In the genomic region with DNA sequence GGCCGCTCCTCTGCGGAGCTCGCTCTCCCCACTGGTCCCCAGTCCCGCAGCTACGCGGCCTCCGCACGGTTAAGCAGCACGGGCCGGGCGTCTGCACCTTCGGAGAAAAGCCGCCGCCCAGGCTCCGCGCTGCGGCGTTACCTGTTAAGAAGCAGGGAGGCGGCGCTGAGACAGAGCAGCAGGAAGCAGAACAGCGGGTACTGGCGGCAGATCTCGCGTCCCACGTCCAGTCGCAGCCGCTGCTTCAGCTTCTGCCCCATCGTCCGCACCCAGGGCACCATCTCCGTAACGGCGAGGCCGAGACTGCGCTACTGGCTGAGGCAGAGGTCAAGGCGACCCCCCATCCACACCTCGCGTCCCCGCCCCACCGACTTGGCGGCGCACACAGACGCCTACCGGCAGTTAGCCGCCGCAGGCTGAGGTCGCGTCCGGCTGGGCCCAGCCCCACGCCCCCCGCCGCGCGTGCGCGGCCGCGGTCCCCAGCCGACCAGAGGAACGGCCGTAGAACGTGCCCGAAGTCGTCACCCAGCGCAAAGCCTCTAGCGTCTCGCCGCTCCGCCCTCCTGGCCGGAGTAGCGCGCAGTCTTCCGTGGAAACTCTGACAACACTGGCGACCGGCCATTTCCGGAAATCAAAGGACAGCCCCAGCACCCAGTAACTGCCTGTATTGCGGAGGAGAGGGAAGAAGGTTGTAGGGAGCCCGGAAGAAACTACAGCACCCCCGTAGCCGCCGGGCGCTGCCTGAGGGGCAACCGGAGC, we compare ENCODE assay signal across 8 cellular contexts. TPM values are rescaled to one million over a fixed set of nuclear protein-coding genes. Genes with fewer than 3 reads are reported as not detected.
DNase-seq lines count a peak whose midpoint lies in the region; ATAC-seq and TF ChIP-seq lines count a peak whose summit lies in the region.

A gene with protein sequence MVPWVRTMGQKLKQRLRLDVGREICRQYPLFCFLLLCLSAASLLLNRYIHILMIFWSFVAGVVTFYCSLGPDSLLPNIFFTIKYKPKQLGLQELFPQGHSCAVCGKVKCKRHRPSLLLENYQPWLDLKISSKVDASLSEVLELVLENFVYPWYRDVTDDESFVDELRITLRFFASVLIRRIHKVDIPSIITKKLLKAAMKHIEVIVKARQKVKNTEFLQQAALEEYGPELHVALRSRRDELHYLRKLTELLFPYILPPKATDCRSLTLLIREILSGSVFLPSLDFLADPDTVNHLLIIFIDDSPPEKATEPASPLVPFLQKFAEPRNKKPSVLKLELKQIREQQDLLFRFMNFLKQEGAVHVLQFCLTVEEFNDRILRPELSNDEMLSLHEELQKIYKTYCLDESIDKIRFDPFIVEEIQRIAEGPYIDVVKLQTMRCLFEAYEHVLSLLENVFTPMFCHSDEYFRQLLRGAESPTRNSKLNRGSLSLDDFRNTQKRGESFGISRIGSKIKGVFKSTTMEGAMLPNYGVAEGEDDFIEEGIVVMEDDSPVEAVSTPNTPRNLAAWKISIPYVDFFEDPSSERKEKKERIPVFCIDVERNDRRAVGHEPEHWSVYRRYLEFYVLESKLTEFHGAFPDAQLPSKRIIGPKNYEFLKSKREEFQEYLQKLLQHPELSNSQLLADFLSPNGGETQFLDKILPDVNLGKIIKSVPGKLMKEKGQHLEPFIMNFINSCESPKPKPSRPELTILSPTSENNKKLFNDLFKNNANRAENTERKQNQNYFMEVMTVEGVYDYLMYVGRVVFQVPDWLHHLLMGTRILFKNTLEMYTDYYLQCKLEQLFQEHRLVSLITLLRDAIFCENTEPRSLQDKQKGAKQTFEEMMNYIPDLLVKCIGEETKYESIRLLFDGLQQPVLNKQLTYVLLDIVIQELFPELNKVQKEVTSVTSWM (minus strand): TSS at position 421 of the 759 bp plus-strand sequence. CDS start 140 bp downstream, at position 281.

- H3K27me3 ChIP-seq in HAP-1 (ENCODE audit: low read depth) (no peaks in the 10 kb centered on the region), MG63 (no peaks in the 10 kb centered on the region), SJCRH30 (no peaks in the 10 kb centered on the region), foreskin keratinocyte (no peaks in the 10 kb centered on the region), neural progenitor cell (peaks cover 35% of the 10 kb centered on the region), stomach smooth muscle (ENCODE audit: control insufficient read depth in 1 of 2, insufficient read depth in 2 of 2, low read length in 2 of 2) (no peaks in the 10 kb centered on the region)

- H3K27ac Mint-ChIP-seq in neural progenitor cell, result peak within 1 kb of the TSS; percentile 89

- H3K9me3 Mint-ChIP-seq in neural progenitor cell, result peaks cover 27% of the 10 kb centered on the region

- H3K9me3 ChIP-seq in HAP-1 (no peaks in the 10 kb centered on the region), MG63 (no peaks in the 10 kb centered on the region), SJCRH30 (replicated peaks) (no peaks in the 10 kb centered on the region), neural progenitor cell (ENCODE audit: low read depth) (no peaks in the 10 kb centered on the region), stomach smooth muscle (ENCODE audit: control insufficient read depth in 2 of 2, low read length in 2 of 2) (no peaks in the 10 kb centered on the region)

- TF ChIP-seq CTCF in foreskin keratinocyte (conservative IDR thresholded peaks at IDR 0.05) (no peak), neural progenitor cell (IDR thresholded peaks at IDR 0.05) (no peak)

- H3K4me1 ChIP-seq in HAP-1 (peaks cover 5% of the 10 kb centered on the region), SJCRH30 (0 out of 2 replicates have a peak, but pooled peaks cover 3% of the 10 kb centered on the region), foreskin keratinocyte (peaks cover 9% of the 10 kb centered on the region), neural progenitor cell (no peaks in the 10 kb centered on the region), stomach smooth muscle (ENCODE audit: control insufficient read depth, insufficient read depth, low read length) (peaks cover 11% of the 10 kb centered on the region)

- H3F3A ChIP-seq in neural progenitor cell (ENCODE audit: low read depth), result peaks cover 31% of the 10 kb centered on the region

- H3K4me1 Mint-ChIP-seq in neural progenitor cell, result peaks cover 16% of the 10 kb centered on the region

- H3K4me2 ChIP-seq in neural progenitor cell, result peak within 1 kb of the TSS; percentile 81

- H3K36me3 Mint-ChIP-seq in neural progenitor cell, result peaks cover 25% of the 10 kb centered on the region

- peak within 1 kb of the TSS; percentile 96 for H3K4me3 Mint-ChIP-seq in neural progenitor cell

- H3K36me3 ChIP-seq in HAP-1 (replicated peaks) (no peaks in the 10 kb centered on the region), MG63 (peaks cover 28% of the 10 kb centered on the region), SJCRH30 (0 out of 2 replicates have a peak, but pooled peaks cover 2% of the 10 kb centered on the region), neural progenitor cell (no peaks in the 10 kb centered on the region), stomach smooth muscle (ENCODE audit: control insufficient read depth in 2 of 2, insufficient read depth in 2 of 2, low read length in 2 of 2) (no peaks in the 10 kb centered on the region)

- H3K9ac ChIP-seq in neural progenitor cell, result no peak within 1 kb of the TSS
- peak within 1 kb of the TSS; percentile 84 to 86 for H3K9ac ChIP-seq in stomach smooth muscle (ENCODE audit: low read length in 2 of 2)

- peaks cover 16% of the 10 kb centered on the region for H3K79me2 ChIP-seq in neural progenitor cell (ENCODE audit: low read depth)

- no peaks in the 10 kb centered on the region for H4K20me1 ChIP-seq in neural progenitor cell (ENCODE audit: low read depth)

- H3K27ac ChIP-seq in SJCRH30, result peak within 1 kb of the TSS; percentile 66
- H3K27ac ChIP-seq in foreskin keratinocyte, result peak within 1 kb of the TSS; percentile 27
- H3K27ac ChIP-seq in neural progenitor cell, result peak within 1 kb of the TSS; percentile 2
- peak within 1 kb of the TSS; percentile 85 for H3K27ac ChIP-seq in stomach smooth muscle (ENCODE audit: low read length)

- peak within 1 kb of the TSS; percentile 92 for H2AFZ ChIP-seq in neural progenitor cell (replicated peaks)

- in situ Hi-C loops in HAP-1 (cut with MboI; ENCODE audit: low sequenced_read_pairs), result no loop called here

- peak within 1 kb of the TSS; percentile 70 for H3K4me3 ChIP-seq in HAP-1
- peak within 1 kb of the TSS; percentile 83 for H3K4me3 ChIP-seq in MG63
- H3K4me3 ChIP-seq in SJCRH30, result peak within 1 kb of the TSS; percentile 88
- peak within 1 kb of the TSS; percentile 76 for H3K4me3 ChIP-seq in neural progenitor cell
- H3K4me3 ChIP-seq in stomach smooth muscle (ENCODE audit: low read length in 2 of 2), result peak within 1 kb of the TSS; percentile 91 to 97

- peaks cover 3% of the 10 kb centered on the region for H3K27me3 Mint-ChIP-seq in neural progenitor cell (ENCODE audit: insufficient read depth, low read depth)

- ATAC-seq in foreskin keratinocyte, result peak; percentile 79

- DNase-seq in GM03348 (ENCODE audit: low spot score) (peak; percentile 97), HAP-1 (ENCODE audit: low spot score in 2 of 2) (peak; percentile 65 to 89), MG63 (peak; percentile 96), SJCRH30 (peak; percentile 94 to 96), foreskin keratinocyte (peak; percentile 67 to 85), neural progenitor cell (ENCODE audit: low spot score) (peak; percentile 87)
- peak; percentile 64 for DNase-seq in activated gamma-delta T cell treated with anti-CD3 and anti-CD28 coated beads, Interleukin-2, amount 50 U/mL, for 16 hours (ENCODE audit: low read depth)

RNA-seq across cellular contexts. Expression of the gene that starts here (rescaled TPM):
- total RNA-seq in MG63 (2014; rRNA removed; shearing (Covaris generic); ENCODE audit: low replicate concordance), result 65.8 and 88.2 TPM in 2 replicates
- total RNA-seq in SJCRH30 (2014; rRNA removed; shearing (Covaris generic)), result 85.3 and 85.7 TPM in 2 replicates
- total RNA-seq in foreskin keratinocyte, result 66.9 and 73.6 TPM in 2 replicates
- polyA plus RNA-seq in foreskin keratinocyte, result 55.2 and 60.2 TPM in 2 replicates
- total RNA-seq in neural progenitor cell (ENCODE audit: low replicate concordance), result 46.7 and 95.2 TPM in 2 replicates

Comparison
In these comparisons a context has a peak if more than half of its experiments do, and no peak if none do; other contexts are left out.
1. Peak in every context shown above with its lines: DNase-seq, ATAC-seq, H3K4me3 ChIP-seq and H3K27ac ChIP-seq.
2. H3K27ac ChIP-seq: peak in every context shown above with its lines; median percentile 85 in stomach smooth muscle; 66 in SJCRH30; 27 in foreskin keratinocyte; 2 in neural progenitor cell.